ENCODE assay signal across 8 cellular contexts in the genomic region with DNA sequence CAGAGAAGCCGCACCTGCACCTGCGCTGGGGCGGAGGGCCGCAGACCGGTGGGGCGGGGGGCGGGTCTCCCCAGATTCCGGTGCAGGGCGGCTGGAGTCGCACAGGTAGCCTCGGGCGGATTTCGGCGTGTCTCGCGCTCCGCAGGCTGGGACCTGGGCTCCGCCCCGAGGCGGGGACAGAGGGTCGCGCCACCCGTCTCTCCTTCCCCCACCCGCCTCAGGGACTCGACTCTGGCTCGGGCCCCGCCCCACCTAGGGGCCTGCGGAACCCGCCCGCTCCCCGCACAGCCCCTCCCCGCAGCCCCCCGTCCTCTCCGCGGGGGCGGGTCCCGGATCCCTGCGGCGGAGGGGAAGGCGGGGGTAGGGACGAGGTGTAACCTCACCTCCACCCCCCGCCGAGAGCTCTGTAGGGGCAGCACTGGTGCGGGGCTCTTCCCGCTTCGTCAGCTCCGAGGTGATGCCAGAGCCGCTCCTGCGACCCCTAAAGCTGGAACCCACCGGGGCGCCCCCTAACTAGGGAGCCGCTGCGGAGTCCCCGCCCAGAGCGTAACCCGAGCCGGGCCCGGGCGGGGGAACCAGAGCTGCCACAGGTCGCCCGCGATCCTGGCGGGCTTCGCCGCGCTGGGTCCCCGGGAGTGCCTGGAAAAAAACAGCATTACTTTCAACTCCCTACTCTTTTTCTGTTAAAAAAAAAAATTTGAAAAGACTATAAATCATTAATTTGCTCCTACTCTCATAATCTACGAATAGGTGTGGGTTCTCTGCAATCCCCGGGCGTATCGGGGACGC. TPM values are rescaled to one million over a fixed set of nuclear protein-coding genes. Genes with fewer than 3 reads are reported as not detected.
DNase-seq lines count a peak whose midpoint lies in the region; TF ChIP-seq lines count a peak whose summit lies in the region.

A gene with protein sequence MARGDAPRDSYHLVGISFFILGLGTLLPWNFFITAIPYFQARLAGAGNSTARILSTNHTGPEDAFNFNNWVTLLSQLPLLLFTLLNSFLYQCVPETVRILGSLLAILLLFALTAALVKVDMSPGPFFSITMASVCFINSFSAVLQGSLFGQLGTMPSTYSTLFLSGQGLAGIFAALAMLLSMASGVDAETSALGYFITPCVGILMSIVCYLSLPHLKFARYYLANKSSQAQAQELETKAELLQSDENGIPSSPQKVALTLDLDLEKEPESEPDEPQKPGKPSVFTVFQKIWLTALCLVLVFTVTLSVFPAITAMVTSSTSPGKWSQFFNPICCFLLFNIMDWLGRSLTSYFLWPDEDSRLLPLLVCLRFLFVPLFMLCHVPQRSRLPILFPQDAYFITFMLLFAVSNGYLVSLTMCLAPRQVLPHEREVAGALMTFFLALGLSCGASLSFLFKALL (minus strand): TSS at position 134 of the 789 bp plus-strand sequence. CDS start 169 bp downstream, outside the sequence.

- peak within 1 kb of the TSS; percentile 91 for H3K9ac ChIP-seq in iPS-15b (ENCODE audit: low read depth, low read length)

- H3K4me3 ChIP-seq in HEK293 (ENCODE audit: low read depth, low read length) (peak within 1 kb of the TSS; percentile 80), ascending aorta (peak within 1 kb of the TSS; percentile 72 to 94), iPS-15b (ENCODE audit: low read depth, low read length) (peak within 1 kb of the TSS; percentile 99), spleen (peak within 1 kb of the TSS; percentile 48 to 94 (median 78))

- CTCF ChIA-PET in HEK293 (lab: Yijun Ruan, JAX) = interaction anchor here (0.6 to 6.5 kb wide), 9 partner anchors 8 to 1595 kb away, joined by 3 to 41 read pairs (median 5); a partner anchor contains a TSS

- TF ChIP-seq CTCF in HEK293 (tag by site-specific recombination; IDR thresholded peaks at IDR 0.05) (0 out of 2 replicates have a peak, but pooled peaks have one; percentile 24), ascending aorta (IDR thresholded peaks at IDR 0.05) (no peak), spleen (IDR thresholded peaks at IDR 0.05 in 8 of 11, conservative IDR thresholded peaks at IDR 0.05 in 3 of 11) (no peak)

- H3K4me1 ChIP-seq in HEK293 (ENCODE audit: control insufficient read depth, insufficient read depth, low read length) = no peaks in the 10 kb centered on the region
- peaks cover 3 to 12% of the 10 kb centered on the region in 2 donors for H3K4me1 ChIP-seq in ascending aorta
- peaks cover 9% of the 10 kb centered on the region for H3K4me1 ChIP-seq in iPS-15b (ENCODE audit: control insufficient read depth, insufficient read depth, low read length)
- H3K4me1 ChIP-seq in spleen = peaks cover 0 to 28% (median 17%) of the 10 kb centered on the region in 6 donors

- intact Hi-C loops in ascending aorta (cut with DNase I) = no loop called here
- intact Hi-C loops in spleen (cut with DNase I; ENCODE audit: low total_unique reads) = no loop called here

- WGBS in spleen, 5 donors = 0 to 1% (median 0%) methylated on average over 26 to 72 of the region's 72 CpGs

- H3K36me3 ChIP-seq in HEK293 (ENCODE audit: control insufficient read depth in 2 of 2, insufficient read depth in 1 of 2, low read length in 2 of 2) (peaks cover 0 to 29% of the 10 kb centered on the region in 2 experiments; a peak in 1 of 3 replicates), ascending aorta (no peaks in the 10 kb centered on the region), iPS-15b (ENCODE audit: control insufficient read depth, insufficient read depth, low read length) (peaks cover 26% of the 10 kb centered on the region), spleen (no peaks in the 10 kb centered on the region)

- H3K9me3 ChIP-seq in HEK293 (ENCODE audit: control insufficient read depth, insufficient read depth, low read depth, low read length) (no peaks in the 10 kb centered on the region), ascending aorta (no peaks in the 10 kb centered on the region), iPS-15b (ENCODE audit: control insufficient read depth, insufficient read depth, low read length) (no peaks in the 10 kb centered on the region), spleen (no peaks in the 10 kb centered on the region)

- no peak for TF ChIP-seq POLR2A in spleen (IDR thresholded peaks at IDR 0.05)

- H3K27me3 ChIP-seq in ascending aorta = no peaks in the 10 kb centered on the region
- H3K27me3 ChIP-seq in iPS-15b (ENCODE audit: control insufficient read depth, insufficient read depth, low read length) = no peaks in the 10 kb centered on the region
- H3K27me3 ChIP-seq in spleen (replicated peaks in 1 of 7) = peaks cover 0 to 37% (median 3%) of the 10 kb centered on the region in 7 donors

- peak; percentile 87 for DNase-seq in DMS153 (lab: John Stamatoyannopoulos, UW)
- peak; percentile 85 for DNase-seq in NCI-H128 (lab: John Stamatoyannopoulos, UW; ENCODE audit: unreplicated experiment)
- peak; percentile 96 for DNase-seq in SW480 (ENCODE audit: low spot score)
- no peak for DNase-seq in ascending aorta (ENCODE audit: low spot score in 2 of 2)
- DNase-seq in spleen = peak; percentile 92
- DNase-seq in mesenteric fat pad (ENCODE audit: low spot score) = no peak

- H3K27ac ChIP-seq in HEK293 (ENCODE audit: extremely low read depth, low read depth, low read length) (peak within 1 kb of the TSS; percentile 72; the same call in 1 of the 2 replicates), ascending aorta (peak within 1 kb of the TSS; percentile 22 to 52), spleen (peak within 1 kb of the TSS; percentile 45 to 88 (median 80))

- POLR2A ChIA-PET in HEK293 (lab: Yijun Ruan, JAX) = interaction anchor here (0.5 to 1.6 kb wide), 12 partner anchors 9 to 1360 kb away, joined by 3 to 14 read pairs (median 6); a partner anchor contains a TSS

TF ChIP-seq in HEK293, 187 proteins besides CTCF, POLR2A, EP300 and RAD21 (continues in another document):
- TF ChIP-seq KLF1 (tag by site-specific recombination; IDR thresholded peaks at IDR 0.05) (peak; percentile 99), ZFP3 (tag by site-specific recombination; IDR thresholded peaks at IDR 0.05; ENCODE audit: low read depth) (no peak), ZNF544 (tag by site-specific recombination; IDR thresholded peaks at IDR 0.05) (no peak), ZNF335 (tag by site-specific recombination; conservative IDR thresholded peaks at IDR 0.05) (peak; percentile 96), ZBTB7A (tag by site-specific recombination; IDR thresholded peaks at IDR 0.05; ENCODE audit: low read depth) (peak; percentile 60), ZNF747 (tag by site-specific recombination; IDR thresholded peaks at IDR 0.05) (no peak), ZIC2 (tag by site-specific recombination; IDR thresholded peaks at IDR 0.05) (peak; percentile 93), ZNF677 (tag by site-specific recombination; IDR thresholded peaks at IDR 0.05) (no peak), SALL2 (tag by site-specific recombination; IDR thresholded peaks at IDR 0.05; ENCODE audit: borderline replicate concordance) (no peak), ZNF140 (tag by site-specific recombination; IDR thresholded peaks at IDR 0.05) (no peak)
- TF ChIP-seq, protein P1, sequence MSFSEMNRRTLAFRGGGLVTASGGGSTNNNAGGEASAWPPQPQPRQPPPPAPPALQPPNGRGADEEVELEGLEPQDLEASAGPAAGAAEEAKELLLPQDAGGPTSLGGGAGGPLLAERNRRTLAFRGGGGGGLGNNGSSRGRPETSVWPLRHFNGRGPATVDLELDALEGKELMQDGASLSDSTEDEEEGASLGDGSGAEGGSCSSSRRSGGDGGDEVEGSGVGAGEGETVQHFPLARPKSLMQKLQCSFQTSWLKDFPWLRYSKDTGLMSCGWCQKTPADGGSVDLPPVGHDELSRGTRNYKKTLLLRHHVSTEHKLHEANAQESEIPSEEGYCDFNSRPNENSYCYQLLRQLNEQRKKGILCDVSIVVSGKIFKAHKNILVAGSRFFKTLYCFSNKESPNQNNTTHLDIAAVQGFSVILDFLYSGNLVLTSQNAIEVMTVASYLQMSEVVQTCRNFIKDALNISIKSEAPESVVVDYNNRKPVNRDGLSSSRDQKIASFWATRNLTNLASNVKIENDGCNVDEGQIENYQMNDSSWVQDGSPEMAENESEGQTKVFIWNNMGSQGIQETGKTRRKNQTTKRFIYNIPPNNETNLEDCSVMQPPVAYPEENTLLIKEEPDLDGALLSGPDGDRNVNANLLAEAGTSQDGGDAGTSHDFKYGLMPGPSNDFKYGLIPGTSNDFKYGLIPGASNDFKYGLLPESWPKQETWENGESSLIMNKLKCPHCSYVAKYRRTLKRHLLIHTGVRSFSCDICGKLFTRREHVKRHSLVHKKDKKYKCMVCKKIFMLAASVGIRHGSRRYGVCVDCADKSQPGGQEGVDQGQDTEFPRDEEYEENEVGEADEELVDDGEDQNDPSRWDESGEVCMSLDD (tag by site-specific recombination; IDR thresholded peaks at IDR 0.05) = peak; percentile 90
- TF ChIP-seq, protein P2, sequence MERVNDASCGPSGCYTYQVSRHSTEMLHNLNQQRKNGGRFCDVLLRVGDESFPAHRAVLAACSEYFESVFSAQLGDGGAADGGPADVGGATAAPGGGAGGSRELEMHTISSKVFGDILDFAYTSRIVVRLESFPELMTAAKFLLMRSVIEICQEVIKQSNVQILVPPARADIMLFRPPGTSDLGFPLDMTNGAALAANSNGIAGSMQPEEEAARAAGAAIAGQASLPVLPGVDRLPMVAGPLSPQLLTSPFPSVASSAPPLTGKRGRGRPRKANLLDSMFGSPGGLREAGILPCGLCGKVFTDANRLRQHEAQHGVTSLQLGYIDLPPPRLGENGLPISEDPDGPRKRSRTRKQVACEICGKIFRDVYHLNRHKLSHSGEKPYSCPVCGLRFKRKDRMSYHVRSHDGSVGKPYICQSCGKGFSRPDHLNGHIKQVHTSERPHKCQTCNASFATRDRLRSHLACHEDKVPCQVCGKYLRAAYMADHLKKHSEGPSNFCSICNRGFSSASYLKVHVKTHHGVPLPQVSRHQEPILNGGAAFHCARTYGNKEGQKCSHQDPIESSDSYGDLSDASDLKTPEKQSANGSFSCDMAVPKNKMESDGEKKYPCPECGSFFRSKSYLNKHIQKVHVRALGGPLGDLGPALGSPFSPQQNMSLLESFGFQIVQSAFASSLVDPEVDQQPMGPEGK (tag by site-specific recombination; IDR thresholded peaks at IDR 0.05) = peak; percentile 98
- TF ChIP-seq, protein P3, sequence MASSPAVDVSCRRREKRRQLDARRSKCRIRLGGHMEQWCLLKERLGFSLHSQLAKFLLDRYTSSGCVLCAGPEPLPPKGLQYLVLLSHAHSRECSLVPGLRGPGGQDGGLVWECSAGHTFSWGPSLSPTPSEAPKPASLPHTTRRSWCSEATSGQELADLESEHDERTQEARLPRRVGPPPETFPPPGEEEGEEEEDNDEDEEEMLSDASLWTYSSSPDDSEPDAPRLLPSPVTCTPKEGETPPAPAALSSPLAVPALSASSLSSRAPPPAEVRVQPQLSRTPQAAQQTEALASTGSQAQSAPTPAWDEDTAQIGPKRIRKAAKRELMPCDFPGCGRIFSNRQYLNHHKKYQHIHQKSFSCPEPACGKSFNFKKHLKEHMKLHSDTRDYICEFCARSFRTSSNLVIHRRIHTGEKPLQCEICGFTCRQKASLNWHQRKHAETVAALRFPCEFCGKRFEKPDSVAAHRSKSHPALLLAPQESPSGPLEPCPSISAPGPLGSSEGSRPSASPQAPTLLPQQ (tag by site-specific recombination; IDR thresholded peaks at IDR 0.05) = no peak

RNA-seq across cellular contexts. Expression of the gene that starts here (rescaled TPM):
- total RNA-seq in ascending aorta = not detected
- 1 to 10 TPM; 1.9 to 5.0 (median 4.0) TPM for total RNA-seq in spleen
- 1 to 10 TPM; 4.8 to 8.4 (median 7.4) TPM for polyA plus RNA-seq in spleen
- total RNA-seq in mesenteric fat pad = 5.9 TPM

Comparison
In these comparisons a context has a peak if more than half of its experiments do, and no peak if none do; other contexts are left out.
1. DNase-seq: peak in DMS153 (single experiment), NCI-H128 (single experiment), SW480 (single experiment) and spleen (single experiment); none in ascending aorta (0 of 2) and mesenteric fat pad (single experiment).
2. Peak in every context shown above with its lines, with median percentiles within 50 percentile points of each other: H3K27ac ChIP-seq and H3K4me3 ChIP-seq.